31 cellular contexts compared by ENCODE assay signal in the genomic region with DNA sequence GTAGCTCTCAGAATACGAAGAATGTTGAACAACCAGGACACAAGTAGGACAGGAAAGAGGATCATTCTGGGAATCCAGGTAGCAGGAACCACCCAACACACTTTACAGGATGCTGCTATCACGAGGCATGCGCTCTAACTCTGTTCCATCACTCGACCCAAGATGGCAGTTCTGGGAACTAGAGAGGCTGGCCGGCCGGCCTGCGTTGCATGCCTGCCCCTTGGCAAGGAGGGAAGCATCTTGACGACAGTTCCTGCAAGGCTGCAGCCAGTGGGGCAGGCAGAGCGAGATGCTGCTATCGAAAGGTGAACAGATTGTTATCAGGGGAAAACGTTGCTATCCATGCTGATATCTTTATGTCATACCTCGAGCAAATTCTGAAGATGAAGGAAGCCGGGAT. TPM values are rescaled to one million over a fixed set of nuclear protein-coding genes. Genes with fewer than 3 reads are reported as not detected.
"Had no signal": no experiment of that assay in that cellular context is flagged by ENCODE, and none has a peak within 500 bp of the region (broad histone marks: within the 10 kb centered on the region; RNA-seq: fewer than 3 reads in every experiment).

No MANE protein-coding gene starts in this region.

- H3K4me1 ChIP-seq: suprapubic skin, testis, tibial artery, tibial nerve, transverse colon, upper lobe of right lung, uterus, vagina had no signal

- H3K4me1 Mint-ChIP-seq: stimulated activated effector memory CD8-positive, alpha-beta T cell treated with anti-CD3 and anti-CD28 coated beads, Interleukin-12 subunit alpha, Interleukin-12 subunit beta, amount 100 ng/mL, for 72 hours; stimulated activated memory B cell treated with anti-CD40 and anti-IgM and Interleukin-4, amounts not matched to agents 10 μg/mL and 1 μg/mL and 100 μg/mL, for 72 hours; stimulated activated naive B cell treated with anti-CD40 and anti-IgM and Interleukin-4, amounts not matched to agents 10 μg/mL and 1 μg/mL and 100 μg/mL, for 72 hours; stimulated activated naive CD8-positive, alpha-beta T cell treated with anti-CD3 and anti-CD28 coated beads, Interleukin-15, amount 100 ng/mL, for 72 hours had no signal

- H3K27ac ChIP-seq: stomach, suprapubic skin, testis, thoracic aorta, thyroid gland, tibial artery, tibial nerve, transverse colon, upper lobe of left lung, upper lobe of right lung, uterus, vagina had no signal

- H3K27me3 Mint-ChIP-seq: stimulated activated naive CD8-positive, alpha-beta T cell treated with anti-CD3 and anti-CD28 coated beads, Interleukin-15, amount 100 ng/mL, for 72 hours had no signal

- H3K27ac Mint-ChIP-seq: stimulated activated effector memory CD8-positive, alpha-beta T cell treated with anti-CD3 and anti-CD28 coated beads, Interleukin-12 subunit alpha, Interleukin-12 subunit beta, amount 100 ng/mL, for 72 hours; stimulated activated memory B cell treated with anti-CD40 and anti-IgM and Interleukin-4, amounts not matched to agents 10 μg/mL and 1 μg/mL and 100 μg/mL, for 72 hours; stimulated activated naive B cell treated with anti-CD40 and anti-IgM and Interleukin-4, amounts not matched to agents 10 μg/mL and 1 μg/mL and 100 μg/mL, for 72 hours; stimulated activated naive CD8-positive, alpha-beta T cell treated with anti-CD3 and anti-CD28 coated beads, Interleukin-15, amount 100 ng/mL, for 72 hours; stimulated activated naive CD8-positive, alpha-beta T cell treated with anti-CD3 and anti-CD28 coated beads, Interleukin-15, Interleukin-2, amounts not matched to agents 100 ng/mL and 50 ng/mL, for 24 hours; type B pancreatic cell had no signal

- H3K36me3 Mint-ChIP-seq: stimulated activated effector memory CD8-positive, alpha-beta T cell treated with anti-CD3 and anti-CD28 coated beads, Interleukin-12 subunit alpha, Interleukin-12 subunit beta, amount 100 ng/mL, for 72 hours; stimulated activated memory B cell treated with anti-CD40 and anti-IgM and Interleukin-4, amounts not matched to agents 10 μg/mL and 1 μg/mL and 100 μg/mL, for 72 hours; stimulated activated naive B cell treated with anti-CD40 and anti-IgM and Interleukin-4, amounts not matched to agents 10 μg/mL and 1 μg/mL and 100 μg/mL, for 72 hours; type B pancreatic cell had no signal

- H3K9me3 Mint-ChIP-seq: stimulated activated effector memory CD8-positive, alpha-beta T cell treated with anti-CD3 and anti-CD28 coated beads, Interleukin-12 subunit alpha, Interleukin-12 subunit beta, amount 100 ng/mL, for 72 hours; stimulated activated memory B cell treated with anti-CD40 and anti-IgM and Interleukin-4, amounts not matched to agents 10 μg/mL and 1 μg/mL and 100 μg/mL, for 72 hours; stimulated activated naive B cell treated with anti-CD40 and anti-IgM and Interleukin-4, amounts not matched to agents 10 μg/mL and 1 μg/mL and 100 μg/mL, for 72 hours; stimulated activated naive CD8-positive, alpha-beta T cell treated with anti-CD3 and anti-CD28 coated beads, Interleukin-15, amount 100 ng/mL, for 72 hours; stimulated activated naive CD8-positive, alpha-beta T cell treated with anti-CD3 and anti-CD28 coated beads, Interleukin-15, Interleukin-2, amounts not matched to agents 100 ng/mL and 50 ng/mL, for 24 hours; type B pancreatic cell had no signal

- DNase-seq: stimulated activated CD4-positive, alpha-beta T cell treated with anti-CD3 and anti-CD28 coated beads, Interleukin-2, amount 100 ng/mL, for 48 hours; stimulated activated CD4-positive, alpha-beta T cell treated with anti-CD3 and anti-CD28 coated beads, Interleukin-4, amount 100 ng/mL, for 1 hour; stimulated activated CD4-positive, alpha-beta T cell treated with anti-CD3 and anti-CD28 coated beads, Interleukin-4, amount 100 ng/mL, for 24 hours; stimulated activated CD4-positive, alpha-beta T cell treated with anti-CD3 and anti-CD28 coated beads, Interleukin-4, amount 100 ng/mL, for 4 hours; stimulated activated CD8-positive, alpha-beta memory T cell treated with anti-CD3 and anti-CD28 coated beads, Interleukin-4, amount 100 ng/mL, for 48 hours; stimulated activated naive B cell treated with anti-CD40 and anti-IgM and Interleukin-4, amounts not matched to agents 10 μg/mL and 1 μg/mL and 100 μg/mL, for 72 hours; stimulated activated naive CD4-positive, alpha-beta T cell; stimulated activated naive CD4-positive, alpha-beta T cell treated with Interleukin-2 at 50 U/mL for 16 hours; stimulated activated naive CD8-positive, alpha-beta T cell treated with anti-CD3 and anti-CD28 coated beads, Interleukin-15, amount 100 ng/mL, for 72 hours; stimulated activated naive CD8-positive, alpha-beta T cell treated with anti-CD3 and anti-CD28 coated beads, Interleukin-15, Interleukin-2, amounts not matched to agents 100 U/mL and 50 U/mL, for 24 hours; stomach; substantia nigra; testis; thyroid gland; tibial artery; transverse colon; trophoblast cell; upper lobe of right lung; uterus had no signal

- ATAC-seq: stimulated activated naive B cell treated with anti-CD40 and anti-IgM and Interleukin-4, amounts not matched to agents 10 μg/mL and 1 μg/mL and 100 μg/mL, for 72 hours; stimulated activated naive CD8-positive, alpha-beta T cell treated with anti-CD3 and anti-CD28 coated beads, Interleukin-15, amount 100 ng/mL, for 72 hours; stimulated activated naive CD8-positive, alpha-beta T cell treated with anti-CD3 and anti-CD28 coated beads, Interleukin-15, Interleukin-2, amounts not matched to agents 100 U/mL and 50 U/mL, for 24 hours had no signal

- H3K4me3 Mint-ChIP-seq: stimulated activated effector memory CD8-positive, alpha-beta T cell treated with anti-CD3 and anti-CD28 coated beads, Interleukin-12 subunit alpha, Interleukin-12 subunit beta, amount 100 ng/mL, for 72 hours; stimulated activated memory B cell treated with anti-CD40 and anti-IgM and Interleukin-4, amounts not matched to agents 10 μg/mL and 1 μg/mL and 100 μg/mL, for 72 hours; stimulated activated naive B cell treated with anti-CD40 and anti-IgM and Interleukin-4, amounts not matched to agents 10 μg/mL and 1 μg/mL and 100 μg/mL, for 72 hours; stimulated activated naive CD8-positive, alpha-beta T cell treated with anti-CD3 and anti-CD28 coated beads, Interleukin-15, amount 100 ng/mL, for 72 hours; stimulated activated naive CD8-positive, alpha-beta T cell treated with anti-CD3 and anti-CD28 coated beads, Interleukin-15, Interleukin-2, amounts not matched to agents 100 ng/mL and 50 ng/mL, for 24 hours; type B pancreatic cell had no signal

- H3K27me3 ChIP-seq: stomach, testis, thyroid gland, tibial nerve, transverse colon, upper lobe of left lung, upper lobe of right lung, uterus, vagina had no signal

- H3K4me3 ChIP-seq: stomach, suprapubic skin, testis, thoracic aorta, thyroid gland, tibial artery, tibial nerve, transverse colon, upper lobe of left lung, upper lobe of right lung, uterus, vagina had no signal

- H3K9me3 ChIP-seq: stomach, suprapubic skin, testis, thoracic aorta, thyroid gland, tibial artery, tibial nerve, transverse colon, upper lobe of left lung, upper lobe of right lung, uterus, vagina had no signal

- H3K36me3 ChIP-seq: stomach, suprapubic skin, thoracic aorta, thyroid gland, tibial artery, tibial nerve, transverse colon, upper lobe of left lung, upper lobe of right lung, uterus, vagina had no signal

RNA-seq across cellular contexts. Expression of a gene that starts 48.2 kb away (rescaled TPM):
- total RNA-seq: subcutaneous adipose tissue, temporal lobe, thoracic aorta, thyroid gland, tibial nerve, urinary bladder, uterus, vagina had no signal

RNA-seq across cellular contexts. Expression of a gene that starts 55.1 kb away (rescaled TPM):
- total RNA-seq: transverse colon had no signal
